ENCODE assay signal across 25 cellular contexts in the genomic region with DNA sequence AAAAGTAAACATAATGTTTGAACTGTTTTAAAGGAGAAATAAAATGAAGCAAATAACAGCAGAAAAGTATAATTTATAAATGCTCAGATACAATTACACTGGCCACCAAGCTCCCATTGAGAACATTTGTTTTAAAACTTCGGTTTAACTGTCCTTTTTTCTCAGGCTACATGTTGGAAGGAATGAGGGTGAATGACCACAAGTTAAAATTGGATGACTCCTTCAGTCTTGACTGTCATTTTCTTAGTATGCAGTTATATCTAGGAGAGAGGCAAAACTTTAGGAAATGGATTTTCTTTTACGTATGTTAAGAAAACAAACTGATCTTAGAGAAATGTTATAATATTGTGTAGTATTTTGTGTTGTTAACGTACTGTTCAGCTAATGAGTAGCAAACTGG. TPM values are rescaled to one million over a fixed set of nuclear protein-coding genes. Genes with fewer than 3 reads are reported as not detected.
A peak's percentile ranks its signal among the peaks of the same experiment; 100 is the strongest.
DNase-seq lines count a peak whose midpoint lies in the region; ATAC-seq, FAIRE-seq and TF ChIP-seq lines count a peak whose summit lies in the region.
"Had no signal": no experiment of that assay in that cellular context is flagged by ENCODE, and none has a peak within 500 bp of the region (broad histone marks: within the 10 kb centered on the region; RNA-seq: fewer than 3 reads in every experiment).

No MANE protein-coding gene starts in this region.

- intact Hi-C loops in PC-9 (cut with micrococcal nuclease; ENCODE audit: unreplicated experiment) = no loop called here

- no peak overlapping the region for H3K4me3 Mint-ChIP-seq in endodermal cell
- H3K4me3 Mint-ChIP-seq in activated T-cell treated with anti-CD3 and anti-CD28 coated beads, Interleukin-2, amount 50 U/mL, for 4 hours = no peak overlapping the region
- H3K4me3 Mint-ChIP-seq: activated naive CD8-positive, alpha-beta T cell treated with anti-CD3 and anti-CD28 coated beads, Interleukin-2, amount 10 ng/mL, durations not matched to agents 7 days and 5 days; CD8-positive, alpha-beta memory T cell had no signal

- CTCF ChIA-PET in HEK293 (lab: Yijun Ruan, JAX) = interaction anchor here (0.7 kb wide), 1 partner anchor 290 kb away, joined by 3 read pairs; no protein-coding TSS in a partner anchor
- CTCF ChIA-PET in PC-9 (lab: Charles Lee) = no interaction called here

- no peak for TF ChIP-seq EP300 in neural cell (conservative IDR thresholded peaks at IDR 0.05; ENCODE audit: poor library complexity, severe bottlenecking)

- no peak for ATAC-seq in activated T-cell treated with anti-CD3 and anti-CD28 coated beads, Interleukin-2, amount 50 U/mL, for 4 hours
- ATAC-seq in GM18861 (IDR thresholded peaks at IDR 0.05; ENCODE audit: unreplicated experiment) = no peak
- ATAC-seq: foreskin keratinocyte; naive thymus-derived CD4-positive, alpha-beta T cell; upper lobe of right lung had no signal

- no peak for TF ChIP-seq CTCF in HEK293 (tag by site-specific recombination; IDR thresholded peaks at IDR 0.05)
- no peak for TF ChIP-seq CTCF in endodermal cell (conservative IDR thresholded peaks at IDR 0.05)
- no peak for TF ChIP-seq CTCF in neural cell (IDR thresholded peaks at IDR 0.05; ENCODE audit: poor library complexity, severe bottlenecking)
- no peak for TF ChIP-seq CTCF in PC-9 (conservative IDR thresholded peaks at IDR 0.05)

- POLR2A ChIA-PET in HEK293 (lab: Yijun Ruan, JAX) (no interaction called here), PC-9 (lab: Charles Lee; ENCODE audit: unreplicated experiment) (no interaction called here)

- H3K27ac Mint-ChIP-seq in endodermal cell = no peak overlapping the region
- H3K27ac Mint-ChIP-seq: activated naive CD8-positive, alpha-beta T cell treated with anti-CD3 and anti-CD28 coated beads, Interleukin-2, amount 10 ng/mL, durations not matched to agents 7 days and 5 days had no signal

- H3K4me3 ChIP-seq in HEK293 (ENCODE audit: low read depth, low read length) = no peak overlapping the region
- peak overlapping the region; percentile 41 for H3K4me3 ChIP-seq in endodermal cell (ENCODE audit: low read length)
- H3K4me3 ChIP-seq in neural cell (ENCODE audit: low read length) = peak overlapping the region; percentile 24
- H3K4me3 ChIP-seq in PC-9 = no peak overlapping the region
- H3K4me3 ChIP-seq: GM23248, SK-N-MC, upper lobe of right lung had no signal

- no peak for DNase-seq in RCC 7860 (ENCODE audit: low spot score)
- no peak for DNase-seq in endodermal cell
- DNase-seq in PC-9 = no peak
- DNase-seq in activated T-cell treated with anti-CD3 and anti-CD28 coated beads, Interleukin-2, amount 50 U/mL, for 4 hours = no peak
- no peak for DNase-seq in GOT3 (lab: John Stamatoyannopoulos, UW)
- DNase-seq: activated CD4-positive, CD25-positive, alpha-beta regulatory T cell treated with anti-CD3 and anti-CD28 coated beads, Interleukin-2, amount 50 U/mL, for 72 hours; activated naive CD8-positive, alpha-beta T cell treated with anti-CD3 and anti-CD28 coated beads, Interleukin-2, amount 10 ng/mL, durations not matched to agents 7 days and 5 days; CD8-positive, alpha-beta memory T cell; dermis blood vessel endothelial cell; DMS79 treated with DMSO at 0.1 percent for 48 hours; foreskin keratinocyte; GM23248; kidney glomerular epithelial cell; naive thymus-derived CD4-positive, alpha-beta T cell; NCI-H1105; NCI-H2081; NK-92 treated with Interleukin-12 subunit alpha and Interleukin-12 subunit beta, amount 100 ng/mL, for 24 hours; T-helper 9 cell; upper lobe of right lung had no signal

- H3K27ac ChIP-seq in HEK293 (ENCODE audit: extremely low read depth, low read depth, low read length) (no peak overlapping the region), endodermal cell (ENCODE audit: low read depth, low read length) (no peak overlapping the region), neural cell (ENCODE audit: low read length) (no peak overlapping the region), PC-9 (no peak overlapping the region)
- H3K27ac ChIP-seq: epithelial cell of prostate, foreskin keratinocyte, GM23248, SK-N-MC, upper lobe of right lung had no signal

- H3K27me3 ChIP-seq in endodermal cell (ENCODE audit: control insufficient read depth, insufficient read depth, low read length, poor library complexity, severe bottlenecking) (no peaks in the 10 kb centered on the region), neural cell (ENCODE audit: insufficient read depth, low read depth, low read length) (no peaks in the 10 kb centered on the region), PC-9 (ENCODE audit: insufficient read depth, low read depth) (no peaks in the 10 kb centered on the region)
- H3K27me3 ChIP-seq: foreskin keratinocyte, upper lobe of right lung had no signal

- FAIRE-seq in RCC 7860 (lab: Jason Lieb, UNC) = peak; percentile 63
- FAIRE-seq: bronchial epithelial cell had no signal

- TF ChIP-seq RAD21 in neural cell (conservative IDR thresholded peaks at IDR 0.05) = no peak

- H3K36me3 ChIP-seq in HEK293 (ENCODE audit: control insufficient read depth in 2 of 2, insufficient read depth in 1 of 2, low read length in 2 of 2) = peaks cover 0 to 4% of the 10 kb centered on the region in 2 experiments; a peak in 1 of 3 replicates
- peaks cover 41% of the 10 kb centered on the region for H3K36me3 ChIP-seq in endodermal cell (ENCODE audit: control insufficient read depth, insufficient read depth, low read length)
- H3K36me3 ChIP-seq in neural cell (ENCODE audit: insufficient read depth, low read length) = no peaks in the 10 kb centered on the region
- H3K36me3 ChIP-seq in PC-9 (ENCODE audit: low read depth) = peaks cover 4% of the 10 kb centered on the region; the same call in 1 of the 2 replicates
- H3K36me3 ChIP-seq: upper lobe of right lung had no signal

- no peaks in the 10 kb centered on the region for H3K9me3 ChIP-seq in HEK293 (ENCODE audit: control insufficient read depth, insufficient read depth, low read depth, low read length)
- H3K9me3 ChIP-seq in endodermal cell (ENCODE audit: control insufficient read depth, low read length) = peaks cover 9% of the 10 kb centered on the region
- no peaks in the 10 kb centered on the region for H3K9me3 ChIP-seq in neural cell (ENCODE audit: low read length)
- no peaks in the 10 kb centered on the region for H3K9me3 ChIP-seq in PC-9 (ENCODE audit: insufficient read depth, low read depth)
- H3K9me3 ChIP-seq: upper lobe of right lung had no signal

- H3K4me1 Mint-ChIP-seq in endodermal cell = peaks cover 8% of the 10 kb centered on the region
- peaks cover 52% of the 10 kb centered on the region for H3K4me1 Mint-ChIP-seq in activated T-cell treated with anti-CD3 and anti-CD28 coated beads, Interleukin-2, amount 50 U/mL, for 4 hours (ENCODE audit: low read depth)

- peaks cover 23% of the 10 kb centered on the region for H3K9me3 Mint-ChIP-seq in endodermal cell
- no peaks in the 10 kb centered on the region for H3K9me3 Mint-ChIP-seq in activated T-cell treated with anti-CD3 and anti-CD28 coated beads, Interleukin-2, amount 50 U/mL, for 4 hours
- H3K9me3 Mint-ChIP-seq: activated naive CD8-positive, alpha-beta T cell treated with anti-CD3 and anti-CD28 coated beads, Interleukin-2, amount 10 ng/mL, durations not matched to agents 7 days and 5 days; CD8-positive, alpha-beta memory T cell had no signal

- H2AFZ ChIP-seq in neural cell (ENCODE audit: low read depth, low read length) (no peak overlapping the region), PC-9 (no peak overlapping the region)
- H2AFZ ChIP-seq: GM23248 had no signal

- peaks cover 4% of the 10 kb centered on the region for H3F3A ChIP-seq in neural cell (ENCODE audit: insufficient read depth, low read length, poor library complexity, severe bottlenecking)
- peaks cover 9% of the 10 kb centered on the region; the same call in 1 of the 2 replicates for H3F3A ChIP-seq in PC-9 (ENCODE audit: insufficient read depth, low read depth)

- BruUV-seq in PC-9 (replicated peaks; lab: Mats Ljungman, UMichigan) = no TSS peak

- H3K9me2 ChIP-seq in neural cell (ENCODE audit: insufficient read depth, low read length) (no peaks in the 10 kb centered on the region), PC-9 (ENCODE audit: insufficient read depth) (no peaks in the 10 kb centered on the region)

- peaks cover 45% of the 10 kb centered on the region for H3K36me3 Mint-ChIP-seq in endodermal cell (ENCODE audit: low read depth)
- H3K36me3 Mint-ChIP-seq in activated T-cell treated with anti-CD3 and anti-CD28 coated beads, Interleukin-2, amount 50 U/mL, for 4 hours (ENCODE audit: insufficient read depth) = peaks cover 5% of the 10 kb centered on the region

- H4K20me1 ChIP-seq in neural cell (ENCODE audit: insufficient read depth) (no peaks in the 10 kb centered on the region), PC-9 (ENCODE audit: insufficient read depth) (peaks cover 14% of the 10 kb centered on the region; the same call in 1 of the 2 replicates)

- H3K79me2 ChIP-seq in neural cell (replicated peaks; ENCODE audit: insufficient read depth, low read length) (peaks cover 87% of the 10 kb centered on the region), PC-9 (ENCODE audit: low read depth) (peaks cover 89% of the 10 kb centered on the region)

- H3K4me1 ChIP-seq in HEK293 (ENCODE audit: control insufficient read depth, insufficient read depth, low read length) (no peaks in the 10 kb centered on the region), endodermal cell (ENCODE audit: control insufficient read depth, insufficient read depth, low read length) (no peaks in the 10 kb centered on the region), PC-9 (replicated peaks; ENCODE audit: insufficient read depth) (peaks cover 6% of the 10 kb centered on the region)
- H3K4me1 ChIP-seq: foreskin keratinocyte had no signal

- H3K9ac ChIP-seq in endodermal cell (ENCODE audit: extremely low read depth, low read length, poor library complexity, severe bottlenecking) (no peak overlapping the region), neural cell (ENCODE audit: low read length) (no peak overlapping the region)
- H3K9ac ChIP-seq: GM23248 had no signal

- H3K27me3 Mint-ChIP-seq in endodermal cell (ENCODE audit: insufficient read depth) = no peaks in the 10 kb centered on the region
- no peaks in the 10 kb centered on the region for H3K27me3 Mint-ChIP-seq in activated T-cell treated with anti-CD3 and anti-CD28 coated beads, Interleukin-2, amount 50 U/mL, for 4 hours (ENCODE audit: low read depth)
- H3K27me3 Mint-ChIP-seq: activated naive CD8-positive, alpha-beta T cell treated with anti-CD3 and anti-CD28 coated beads, Interleukin-2, amount 10 ng/mL, durations not matched to agents 7 days and 5 days; naive thymus-derived CD4-positive, alpha-beta T cell had no signal

- 86 to 92% methylated on average over 2 to 3 of the region's 3 CpGs for WGBS in endodermal cell (ENCODE audit: insufficient coverage in 1 of 2, insufficient read length in 1 of 2), 2 experiments

- no peak overlapping the region for H3K4me2 ChIP-seq in neural cell (ENCODE audit: low read length)
- no peak overlapping the region for H3K4me2 ChIP-seq in PC-9

TF ChIP-seq in HEK293, 187 proteins besides CTCF, POLR2A, EP300 and RAD21 (continues in another document):
- no peak for TF ChIP-seq ZNF404 (tag by site-specific recombination; IDR thresholded peaks at IDR 0.05)

RNA-seq across cellular contexts. Expression of gene TRIM24, which starts 5.0 kb away (rescaled TPM):
- 10 to 100 TPM; 62.1 to 70.1 TPM for total RNA-seq in endodermal cell
- 99.7 TPM for polyA plus RNA-seq in endodermal cell (2013, experiment 1 of 2)
- 87.1 TPM for polyA plus RNA-seq in endodermal cell (2013, experiment 2 of 2)
- polyA plus RNA-seq in neural cell = 47.1 and 48.6 TPM in 2 replicates
- polyA minus RNA-seq in neural cell = 112 and 137 TPM in 2 replicates
- 16.6 and 20.5 TPM in 2 replicates for total RNA-seq in PC-9 (2021)
- 10 to 100 TPM; 13.6 to 15.3 (median 14.1) TPM for total RNA-seq in activated T-cell treated with anti-CD3 and anti-CD28 coated beads, Interleukin-2, amount 50 U/mL, for 4 hours

Comparison
In these comparisons a context has a peak if more than half of its experiments do, and no peak if none do; other contexts are left out.
1. H3K4me3 ChIP-seq: peak in endodermal cell (single experiment) and neural cell (single experiment); none in HEK293 (single experiment) and PC-9 (single experiment).